ENCODE assay signal across 21 cellular contexts in genomic region chr15:101425787-101426365, GRCh38.
"Had no signal": no experiment of that assay in that cellular context is flagged by ENCODE, and none has a peak within 500 bp of the region (broad histone marks: within the 10 kb centered on the region; RNA-seq: fewer than 3 reads in every experiment).

No MANE protein-coding gene starts in this region.

- H3K27ac Mint-ChIP-seq: activated CD4-positive, alpha-beta memory T cell treated with anti-CD3 and anti-CD28 coated beads, Interleukin-2, amount 10 ng/mL, durations not matched to agents 7 days and 5 days; activated CD4-positive, alpha-beta T cell treated with anti-CD3 and anti-CD28 coated beads for 36 hours; activated naive CD4-positive, alpha-beta T cell treated with anti-CD3 and anti-CD28 coated beads for 36 hours; activated naive CD8-positive, alpha-beta T cell; activated T-helper 17 cell treated with anti-CD3 and anti-CD28 coated beads, Interleukin-2, amount 50 U/mL, for 72 hours; T-helper 1 cell treated with Interleukin-12 subunit alpha and Interleukin-12 subunit beta and Interleukin-4 antibody, amounts not matched to agents 30 μg/mL and 1 μg/mL, for 36 hours had no signal

- H3K4me1 Mint-ChIP-seq: activated CD4-positive, alpha-beta memory T cell treated with anti-CD3 and anti-CD28 coated beads, Interleukin-2, amount 10 ng/mL, durations not matched to agents 7 days and 5 days; activated CD4-positive, alpha-beta T cell treated with anti-CD3 and anti-CD28 coated beads for 36 hours; activated T-helper 17 cell treated with anti-CD3 and anti-CD28 coated beads, Interleukin-2, amount 50 U/mL, for 72 hours had no signal

- H3K4me3 ChIP-seq: cardiac muscle cell, PC-9 had no signal

- H3K27me3 ChIP-seq: cardiac muscle cell had no signal

- DNase-seq: activated CD4-positive, alpha-beta memory T cell treated with anti-CD3 and anti-CD28 coated beads, Interleukin-2, amount 10 ng/mL, durations not matched to agents 7 days and 5 days; activated CD4-positive, alpha-beta T cell treated with anti-CD3 and anti-CD28 coated beads for 36 hours; activated CD4-positive, alpha-beta T cell treated with anti-CD3 and anti-CD28 coated beads, Interleukin-2, amount 50 U/mL, for 1 hour; activated gamma-delta T cell; activated naive CD4-positive, alpha-beta T cell treated with anti-CD3 and anti-CD28 coated beads for 36 hours; activated T-cell treated with anti-CD3 and anti-CD28 coated beads, Interleukin-2, amount 50 U/mL, for 4 hours; brain microvascular endothelial cell; Karpas-422; MM.1S; NCI-H1105; NCI-H1436; NCI-H1694 treated with DMSO at 0.1 percent for 48 hours; NCI-H2081; NCI-H510A treated with DMSO at 0.1 percent for 48 hours; PC-9; SHP77 treated with DMSO at 0.1 percent for 48 hours; T-helper 9 cell had no signal

- H3K9me3 Mint-ChIP-seq: activated CD4-positive, alpha-beta memory T cell treated with anti-CD3 and anti-CD28 coated beads, Interleukin-2, amount 10 ng/mL, durations not matched to agents 7 days and 5 days; T-helper 1 cell treated with Interleukin-12 subunit alpha and Interleukin-12 subunit beta and Interleukin-4 antibody, amounts not matched to agents 30 μg/mL and 1 μg/mL, for 36 hours had no signal

- H3K36me3 ChIP-seq: brain microvascular endothelial cell, cardiac muscle cell had no signal

- H3K4me3 Mint-ChIP-seq: activated CD4-positive, alpha-beta memory T cell treated with anti-CD3 and anti-CD28 coated beads, Interleukin-2, amount 10 ng/mL, durations not matched to agents 7 days and 5 days; activated CD4-positive, alpha-beta T cell treated with anti-CD3 and anti-CD28 coated beads for 36 hours; activated naive CD4-positive, alpha-beta T cell treated with anti-CD3 and anti-CD28 coated beads for 36 hours; activated naive CD8-positive, alpha-beta T cell; activated T-cell treated with anti-CD3 and anti-CD28 coated beads, Interleukin-2, amount 50 U/mL, for 4 hours; activated T-helper 17 cell treated with anti-CD3 and anti-CD28 coated beads, Interleukin-2, amount 50 U/mL, for 72 hours; T-helper 1 cell treated with Interleukin-12 subunit alpha and Interleukin-12 subunit beta and Interleukin-4 antibody, amounts not matched to agents 30 μg/mL and 1 μg/mL, for 36 hours had no signal
